ENCODE assay signal across 25 cellular contexts in genomic region chr10:26765549-26765948, GRCh38.
"Had no signal": no experiment of that assay in that cellular context is flagged by ENCODE, and none has a peak within 500 bp of the region (broad histone marks: within the 10 kb centered on the region; RNA-seq: fewer than 3 reads in every experiment).

No MANE protein-coding gene starts in this region.

- H3K4me1 ChIP-seq: left ventricle myocardium inferior, lower lobe of right lung, neural progenitor cell, transverse colon had no signal

- H3K4me3 ChIP-seq: coronary artery, hepatocyte, left ventricle myocardium inferior, lower lobe of right lung, neural progenitor cell, ovary, smooth muscle cell, thoracic aorta, transverse colon had no signal

- ATAC-seq: left cardiac atrium; lower lobe of right lung; natural killer cell treated with Interleukin-12 subunit alpha and Interleukin-12 subunit beta and Interleukin-15 and Interleukin-18, amount 100 ng/mL, for 72 hours; right cardiac atrium; stimulated activated effector memory CD8-positive, alpha-beta T cell treated with anti-CD3 and anti-CD28 coated beads, Interleukin-12 subunit alpha, Interleukin-12 subunit beta, amount 100 ng/mL, for 72 hours had no signal

- H2AFZ ChIP-seq: hepatocyte, neural progenitor cell had no signal

- H3K9me3 Mint-ChIP-seq: endodermal cell; natural killer cell treated with Interleukin-12 subunit alpha and Interleukin-12 subunit beta and Interleukin-15 and Interleukin-18, amount 100 ng/mL, for 72 hours; neural progenitor cell; stimulated activated effector memory CD8-positive, alpha-beta T cell treated with anti-CD3 and anti-CD28 coated beads, Interleukin-12 subunit alpha, Interleukin-12 subunit beta, amount 100 ng/mL, for 72 hours; stimulated activated naive CD8-positive, alpha-beta T cell treated with anti-CD3 and anti-CD28 coated beads, Interleukin-15, Interleukin-2, amounts not matched to agents 100 ng/mL and 50 ng/mL, for 24 hours had no signal

- DNase-seq: effector CD4-positive, alpha-beta T cell; endodermal cell; erythroblast; foreskin melanocyte; head of caudate nucleus; kidney; left cardiac atrium; left ventricle myocardium inferior; lower lobe of right lung; mesenchymal stem cell; midbrain; nucleus accumbens; ovary; right cardiac atrium; stimulated activated CD4-positive, alpha-beta T cell treated with anti-CD3 and anti-CD28 coated beads, Interleukin-2, amount 100 ng/mL, for 48 hours; stimulated activated CD8-positive, alpha-beta memory T cell treated with anti-CD3 and anti-CD28 coated beads, Interleukin-4, amount 100 ng/mL, for 48 hours; transverse colon had no signal

- H3K9me3 ChIP-seq: left ventricle myocardium inferior, lower lobe of right lung, ovary, thoracic aorta, transverse colon had no signal

- H3K36me3 Mint-ChIP-seq: natural killer cell treated with Interleukin-12 subunit alpha and Interleukin-12 subunit beta and Interleukin-15 and Interleukin-18, amount 100 ng/mL, for 72 hours had no signal

- H3K4me3 Mint-ChIP-seq: endodermal cell; natural killer cell treated with Interleukin-12 subunit alpha and Interleukin-12 subunit beta and Interleukin-15 and Interleukin-18, amount 100 ng/mL, for 72 hours; neural progenitor cell; stimulated activated effector memory CD8-positive, alpha-beta T cell treated with anti-CD3 and anti-CD28 coated beads, Interleukin-12 subunit alpha, Interleukin-12 subunit beta, amount 100 ng/mL, for 72 hours; stimulated activated naive CD8-positive, alpha-beta T cell treated with anti-CD3 and anti-CD28 coated beads, Interleukin-15, Interleukin-2, amounts not matched to agents 100 ng/mL and 50 ng/mL, for 24 hours had no signal

- H3K4me1 Mint-ChIP-seq: endodermal cell; neural progenitor cell; stimulated activated effector memory CD8-positive, alpha-beta T cell treated with anti-CD3 and anti-CD28 coated beads, Interleukin-12 subunit alpha, Interleukin-12 subunit beta, amount 100 ng/mL, for 72 hours had no signal

- H3K36me3 ChIP-seq: ovary, thoracic aorta had no signal

- H3K9ac ChIP-seq: neural progenitor cell had no signal

- H3K27ac Mint-ChIP-seq: endodermal cell; natural killer cell treated with Interleukin-12 subunit alpha and Interleukin-12 subunit beta and Interleukin-15 and Interleukin-18, amount 100 ng/mL, for 72 hours; neural progenitor cell; stimulated activated effector memory CD8-positive, alpha-beta T cell treated with anti-CD3 and anti-CD28 coated beads, Interleukin-12 subunit alpha, Interleukin-12 subunit beta, amount 100 ng/mL, for 72 hours; stimulated activated naive CD8-positive, alpha-beta T cell treated with anti-CD3 and anti-CD28 coated beads, Interleukin-15, Interleukin-2, amounts not matched to agents 100 ng/mL and 50 ng/mL, for 24 hours had no signal

- H3K27ac ChIP-seq: coronary artery, hepatocyte, left ventricle myocardium inferior, lower lobe of right lung, neural progenitor cell, ovary, thoracic aorta, transverse colon had no signal

- H3K27me3 ChIP-seq: hepatocyte, neural progenitor cell, ovary, transverse colon had no signal

- H3K4me2 ChIP-seq: hepatocyte, neural progenitor cell, smooth muscle cell had no signal

- H3K27me3 Mint-ChIP-seq: natural killer cell treated with Interleukin-12 subunit alpha and Interleukin-12 subunit beta and Interleukin-15 and Interleukin-18, amount 100 ng/mL, for 72 hours; stimulated activated naive CD8-positive, alpha-beta T cell treated with anti-CD3 and anti-CD28 coated beads, Interleukin-15, Interleukin-2, amounts not matched to agents 100 ng/mL and 50 ng/mL, for 24 hours had no signal
